ENCODE assay signal across 25 cellular contexts in the genomic region with DNA sequence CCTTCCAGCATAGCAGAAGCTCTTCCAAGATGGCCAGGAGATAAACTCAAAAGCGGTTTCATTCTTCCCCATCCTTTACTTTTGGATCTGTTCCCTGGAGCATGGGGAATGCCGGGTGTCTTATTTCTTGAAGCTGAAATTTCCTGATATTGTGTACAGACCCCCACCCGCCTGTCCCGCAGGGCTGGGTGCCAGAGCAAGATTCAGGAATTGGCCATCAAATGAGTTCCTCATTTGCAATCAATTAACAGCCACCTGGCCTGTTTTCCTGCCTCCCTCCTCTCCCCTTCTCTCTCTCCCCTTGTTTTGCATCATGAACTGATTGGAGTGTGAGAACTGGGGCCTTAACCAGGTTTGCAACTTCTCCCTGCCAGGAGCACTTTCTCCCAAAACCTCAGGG.
DNase-seq lines count a peak whose midpoint lies in the region; FAIRE-seq and TF ChIP-seq lines count a peak whose summit lies in the region.
"Had no signal": no experiment of that assay in that cellular context is flagged by ENCODE, and none has a peak within 500 bp of the region (broad histone marks: within the 10 kb centered on the region; RNA-seq: fewer than 3 reads in every experiment).

No MANE protein-coding gene starts in this region.

- H3K27me3 Mint-ChIP-seq in astrocyte (ENCODE audit: low read depth, unreplicated experiment) (no peaks in the 10 kb centered on the region), osteocyte (ENCODE audit: unreplicated experiment) (no peaks in the 10 kb centered on the region), endodermal cell (ENCODE audit: insufficient read depth) (no peaks in the 10 kb centered on the region)

- no peak overlapping the region for H2AFZ ChIP-seq in astrocyte (ENCODE audit: low read depth, low read length)

- WGBS in endodermal cell (ENCODE audit: insufficient coverage in 1 of 2, insufficient read length in 1 of 2), 2 experiments = 94% methylated on average over 4 of the region's 4 CpGs; no CpG with 5 or more reads in 1 of the 2 experiments

- DNase-seq in GM12891 (ENCODE audit: insufficient read length, low spot score) (no peak), NCI-H1105 treated with DMSO at 0.1 percent for 48 hours (lab: John Stamatoyannopoulos, UW) (peak; percentile 2), astrocyte (ENCODE audit: low read depth) (no peak), osteocyte (ENCODE audit: extremely low spot score, unreplicated experiment) (no peak), endodermal cell (no peak), HPDE6-E6E7 (ENCODE audit: extremely low spot score) (no peak), HT-29 (ENCODE audit: low spot score) (no peak)
- DNase-seq: Calu3; effector memory CD4-positive, alpha-beta T cell; GF-D8; hypothalamus; islet precursor cell; MM.1S; NCI-H1930; NCI-H510A; Right ventricle myocardium superior; sigmoid colon; stimulated activated CD4-positive, alpha-beta T cell treated with anti-CD3 and anti-CD28 coated beads, Interleukin-1b, Interleukin-23, amount 100 ng/mL, for 48 hours; tibial artery had no signal

- H3K9me3 ChIP-seq in astrocyte (ENCODE audit: insufficient read depth, low read depth, low read length) = no peaks in the 10 kb centered on the region
- peaks cover 7% of the 10 kb centered on the region for H3K9me3 ChIP-seq in endodermal cell (ENCODE audit: control insufficient read depth, low read length)
- H3K9me3 ChIP-seq: ascending aorta, sigmoid colon, tibial artery had no signal

- H3K27ac ChIP-seq in astrocyte (ENCODE audit: low read depth, low read length) (no peak overlapping the region), endodermal cell (ENCODE audit: low read depth, low read length) (no peak overlapping the region)
- H3K27ac ChIP-seq: VCaP had no signal

- H3K9me3 Mint-ChIP-seq in astrocyte (ENCODE audit: unreplicated experiment) = peaks cover 2% of the 10 kb centered on the region
- H3K9me3 Mint-ChIP-seq in osteocyte (ENCODE audit: unreplicated experiment) = no peaks in the 10 kb centered on the region
- H3K9me3 Mint-ChIP-seq in endodermal cell = no peaks in the 10 kb centered on the region
- H3K9me3 Mint-ChIP-seq: activated naive CD4-positive, alpha-beta T cell treated with anti-CD3 and anti-CD28 coated beads for 36 hours had no signal

- no peak overlapping the region for H3K9ac ChIP-seq in astrocyte (ENCODE audit: low read length)
- no peak overlapping the region for H3K9ac ChIP-seq in endodermal cell (ENCODE audit: extremely low read depth, low read length, poor library complexity, severe bottlenecking)

- FAIRE-seq in GM12891 (lab: Jason Lieb, UNC) = no peak
- FAIRE-seq in astrocyte (lab: Jason Lieb, UNC) = no peak
- FAIRE-seq: GM12892, H54, HepG2 had no signal

- H3K79me2 ChIP-seq in astrocyte (ENCODE audit: insufficient read depth, low read length) = no peaks in the 10 kb centered on the region

- no peak for TF ChIP-seq POLR2A in GM12891 (IDR thresholded peaks at IDR 0.05; ENCODE audit: low read depth, low read length)

- H3K36me3 Mint-ChIP-seq in astrocyte (ENCODE audit: low read depth, unreplicated experiment) (no peaks in the 10 kb centered on the region), osteocyte (ENCODE audit: unreplicated experiment) (peaks cover 15% of the 10 kb centered on the region), endodermal cell (ENCODE audit: low read depth) (no peaks in the 10 kb centered on the region)

- H3K36me3 ChIP-seq in astrocyte (ENCODE audit: insufficient read depth, low read length) (no peaks in the 10 kb centered on the region), endodermal cell (ENCODE audit: control insufficient read depth, insufficient read depth, low read length) (no peaks in the 10 kb centered on the region)
- H3K36me3 ChIP-seq: ascending aorta, sigmoid colon, tibial artery had no signal

- peak overlapping the region; percentile 1 for H3K4me2 ChIP-seq in astrocyte (ENCODE audit: low read length)

- H3K4me1 ChIP-seq in astrocyte (ENCODE audit: insufficient read depth, low read length) (peaks cover 45% of the 10 kb centered on the region), endodermal cell (ENCODE audit: control insufficient read depth, insufficient read depth, low read length) (peaks cover 5% of the 10 kb centered on the region)

- H4K20me1 ChIP-seq in astrocyte (ENCODE audit: insufficient read depth, low read length) = no peaks in the 10 kb centered on the region

- no peak for TF ChIP-seq CTCF in astrocyte (IDR thresholded peaks at IDR 0.05; ENCODE audit: insufficient read depth, low read depth, low read length)
- no peak for TF ChIP-seq CTCF in osteocyte (IDR thresholded peaks at IDR 0.05)
- no peak for TF ChIP-seq CTCF in endodermal cell (conservative IDR thresholded peaks at IDR 0.05)

- H3K4me3 Mint-ChIP-seq in astrocyte (ENCODE audit: unreplicated experiment) (no peak overlapping the region), osteocyte (ENCODE audit: unreplicated experiment) (peak overlapping the region; percentile 33), endodermal cell (no peak overlapping the region)
- H3K4me3 Mint-ChIP-seq: activated naive CD4-positive, alpha-beta T cell treated with anti-CD3 and anti-CD28 coated beads for 36 hours had no signal

- no peak overlapping the region for H3K4me3 ChIP-seq in astrocyte (ENCODE audit: insufficient read depth, low read depth, low read length)
- no peak overlapping the region for H3K4me3 ChIP-seq in endodermal cell (ENCODE audit: low read length)
- H3K4me3 ChIP-seq: sigmoid colon had no signal

- H3K27ac Mint-ChIP-seq in astrocyte (ENCODE audit: unreplicated experiment) (no peak overlapping the region), osteocyte (ENCODE audit: unreplicated experiment) (peak overlapping the region; percentile 98), endodermal cell (no peak overlapping the region)
- H3K27ac Mint-ChIP-seq: activated naive CD4-positive, alpha-beta T cell treated with anti-CD3 and anti-CD28 coated beads for 36 hours had no signal

- H3K4me1 Mint-ChIP-seq in astrocyte (ENCODE audit: low read depth, unreplicated experiment) = peaks cover 53% of the 10 kb centered on the region
- peaks cover 91% of the 10 kb centered on the region for H3K4me1 Mint-ChIP-seq in osteocyte (ENCODE audit: unreplicated experiment)
- H3K4me1 Mint-ChIP-seq in endodermal cell = peaks cover 16% of the 10 kb centered on the region

- H3K27me3 ChIP-seq in astrocyte (ENCODE audit: insufficient read depth, low read length) (no peaks in the 10 kb centered on the region), endodermal cell (ENCODE audit: control insufficient read depth, insufficient read depth, low read length, poor library complexity, severe bottlenecking) (no peaks in the 10 kb centered on the region)
- H3K27me3 ChIP-seq: ascending aorta, sigmoid colon, tibial artery had no signal

TF ChIP-seq in GM12891, 5 proteins besides CTCF, POLR2A, EP300 and RAD21:
- TF ChIP-seq SPI1 (IDR thresholded peaks at IDR 0.05; ENCODE audit: low read depth, low read length) (0 out of 2 replicates have a peak, but pooled peaks have one; percentile 11), POLR2AphosphoS5 (IDR thresholded peaks at IDR 0.05; ENCODE audit: low read depth, low read length) (no peak), TAF1 (IDR thresholded peaks at IDR 0.05; ENCODE audit: low read depth, low read length) (no peak)
